ENCODE assay signal across 26 cellular contexts in genomic region chr16:85256190-85256739, GRCh38.
"Had no signal": no experiment of that assay in that cellular context is flagged by ENCODE, and none has a peak within 500 bp of the region (broad histone marks: within the 10 kb centered on the region; RNA-seq: fewer than 3 reads in every experiment).

No MANE protein-coding gene starts in this region.

- H2AFZ ChIP-seq: parathyroid adenoma had no signal

- H3K27me3 Mint-ChIP-seq: activated CD4-positive, alpha-beta T cell treated with anti-CD3 and anti-CD28 coated beads, Interleukin-2, amount 10 ng/mL, durations not matched to agents 7 days and 5 days had no signal

- H3K4me1 ChIP-seq: colonic mucosa, transverse colon had no signal

- H3K4me3 ChIP-seq: colonic mucosa, dorsolateral prefrontal cortex, esophagus muscularis mucosa, transverse colon had no signal

- H3K4me3 Mint-ChIP-seq: activated CD4-positive, alpha-beta T cell treated with anti-CD3 and anti-CD28 coated beads, Interleukin-2, amount 10 ng/mL, durations not matched to agents 7 days and 5 days; activated CD8-positive, alpha-beta T cell treated with anti-CD3 and anti-CD28 coated beads for 36 hours; activated naive CD8-positive, alpha-beta T cell; memory B cell; natural killer cell treated with Interleukin-12 subunit alpha and Interleukin-12 subunit beta and Interleukin-15 and Interleukin-18, amount 100 ng/mL, for 72 hours; stimulated activated effector memory CD8-positive, alpha-beta T cell treated with anti-CD3 and anti-CD28 coated beads, Interleukin-12 subunit alpha, Interleukin-12 subunit beta, amount 100 ng/mL, for 72 hours; T-helper 2 cell treated with Interferon-gamma antibody and Interleukin-4, amounts not matched to agents 5 μg/mL and 100 μg/mL, for 36 hours had no signal

- DNase-seq: activated CD4-positive, alpha-beta T cell treated with anti-CD3 and anti-CD28 coated beads, Interleukin-2, amount 10 ng/mL, durations not matched to agents 7 days and 5 days; activated CD4-positive, CD25-positive, alpha-beta regulatory T cell treated with anti-CD3 and anti-CD28 coated beads, Interleukin-2, amount 50 U/mL, for 72 hours; activated CD8-positive, alpha-beta T cell treated with anti-CD3 and anti-CD28 coated beads for 36 hours; activated naive CD4-positive, alpha-beta T cell; activated T-cell treated with anti-CD3 and anti-CD28 coated beads, Interleukin-2, amount 50 U/mL, for 1 hour; colonic mucosa; dorsolateral prefrontal cortex; head of caudate nucleus; islet precursor cell; left cardiac atrium; right cardiac atrium; stimulated activated CD4-positive, alpha-beta T cell treated with anti-CD3 and anti-CD28 coated beads, Interleukin-2, amount 100 ng/mL, for 24 hours; transverse colon had no signal

- ATAC-seq: activated CD8-positive, alpha-beta T cell treated with anti-CD3 and anti-CD28 coated beads for 36 hours; left cardiac atrium; natural killer cell treated with Interleukin-12 subunit alpha and Interleukin-12 subunit beta and Interleukin-15 and Interleukin-18, amount 100 ng/mL, for 72 hours; right cardiac atrium; stimulated activated effector memory CD8-positive, alpha-beta T cell treated with anti-CD3 and anti-CD28 coated beads, Interleukin-12 subunit alpha, Interleukin-12 subunit beta, amount 100 ng/mL, for 72 hours had no signal

- H3K27ac ChIP-seq: colonic mucosa, dorsolateral prefrontal cortex, esophagus muscularis mucosa, neutrophil, parathyroid adenoma, transverse colon, VCaP had no signal

- H3K9me3 Mint-ChIP-seq: activated CD4-positive, alpha-beta T cell treated with anti-CD3 and anti-CD28 coated beads, Interleukin-2, amount 10 ng/mL, durations not matched to agents 7 days and 5 days; activated CD8-positive, alpha-beta T cell treated with anti-CD3 and anti-CD28 coated beads for 36 hours; activated T-helper 2 cell treated with anti-CD3 and anti-CD28 coated beads, Interferon-gamma antibody, Interleukin-2, Interleukin-4, amounts not matched to agents 10 μg/mL and 5 μg/mL and 100 μg/mL, durations not matched to agents 14 hours and 24 hours and 36 hours; memory B cell; natural killer cell treated with Interleukin-12 subunit alpha and Interleukin-12 subunit beta and Interleukin-15 and Interleukin-18, amount 100 ng/mL, for 72 hours; stimulated activated effector memory CD8-positive, alpha-beta T cell treated with anti-CD3 and anti-CD28 coated beads, Interleukin-12 subunit alpha, Interleukin-12 subunit beta, amount 100 ng/mL, for 72 hours; T-helper 2 cell treated with Interferon-gamma antibody and Interleukin-4, amounts not matched to agents 5 μg/mL and 100 μg/mL, for 36 hours had no signal

- H3K9ac ChIP-seq: parathyroid adenoma had no signal

- H3K9me3 ChIP-seq: colonic mucosa, esophagus muscularis mucosa, neutrophil, transverse colon had no signal

- H3K36me3 Mint-ChIP-seq: activated naive CD8-positive, alpha-beta T cell; memory B cell; natural killer cell treated with Interleukin-12 subunit alpha and Interleukin-12 subunit beta and Interleukin-15 and Interleukin-18, amount 100 ng/mL, for 72 hours; stimulated activated effector memory CD8-positive, alpha-beta T cell treated with anti-CD3 and anti-CD28 coated beads, Interleukin-12 subunit alpha, Interleukin-12 subunit beta, amount 100 ng/mL, for 72 hours had no signal

- H3K4me1 Mint-ChIP-seq: stimulated activated effector memory CD8-positive, alpha-beta T cell treated with anti-CD3 and anti-CD28 coated beads, Interleukin-12 subunit alpha, Interleukin-12 subunit beta, amount 100 ng/mL, for 72 hours had no signal

- FAIRE-seq: bronchial epithelial cell, frontal cortex, urothelium cell line had no signal

- H3K36me3 ChIP-seq: colonic mucosa, esophagus muscularis mucosa, neutrophil, transverse colon had no signal

- H3K27me3 ChIP-seq: colonic mucosa, esophagus muscularis mucosa had no signal
